9 cellular contexts compared by ENCODE assay signal in the genomic region with DNA sequence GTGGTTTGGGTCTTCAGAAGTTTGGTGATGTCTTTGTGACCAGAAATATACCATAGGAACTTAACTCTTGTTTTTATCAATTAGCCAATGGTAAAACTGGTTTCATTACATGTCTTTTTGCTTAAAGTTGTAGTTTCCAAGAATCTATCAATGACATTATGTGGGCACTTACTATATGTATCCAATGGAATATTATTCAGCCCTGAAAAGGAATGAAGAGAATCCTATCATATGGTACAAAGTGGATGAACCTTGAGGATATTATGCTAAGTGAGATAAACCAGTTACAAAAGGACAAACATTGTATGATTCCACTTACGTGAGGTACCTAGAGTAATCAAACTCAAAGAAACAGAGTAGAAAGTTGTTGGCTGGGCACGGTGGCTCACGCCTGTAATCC.
"Had no signal": no experiment of that assay in that cellular context is flagged by ENCODE, and none has a peak within 500 bp of the region (broad histone marks: within the 10 kb centered on the region; RNA-seq: fewer than 3 reads in every experiment).

No MANE protein-coding gene starts in this region.

- DNase-seq: H7, HFFc6, IMR-90, KBM-7 had no signal

- H3K4me1 Mint-ChIP-seq: GM23338 had no signal

- FAIRE-seq: H1, HTR-8/SVneo had no signal

- ATAC-seq: GM23338 had no signal

- H3K4me1 ChIP-seq: HAP-1 had no signal

- H3K27ac ChIP-seq: KMS-11 had no signal

- H3K9me3 ChIP-seq: HAP-1 had no signal

- H3K9ac ChIP-seq: KMS-11 had no signal

- H2AFZ ChIP-seq: GM23338 had no signal

- H3K4me3 Mint-ChIP-seq: GM23338, HFFc6 had no signal

- H3K9me3 Mint-ChIP-seq: HFFc6 had no signal

- H3K4me2 ChIP-seq: GM23338, KMS-11 had no signal

- H3K4me3 ChIP-seq: GM23338, HAP-1 had no signal

- H3K27ac Mint-ChIP-seq: GM23338, HFFc6 had no signal
